In the genomic region with DNA sequence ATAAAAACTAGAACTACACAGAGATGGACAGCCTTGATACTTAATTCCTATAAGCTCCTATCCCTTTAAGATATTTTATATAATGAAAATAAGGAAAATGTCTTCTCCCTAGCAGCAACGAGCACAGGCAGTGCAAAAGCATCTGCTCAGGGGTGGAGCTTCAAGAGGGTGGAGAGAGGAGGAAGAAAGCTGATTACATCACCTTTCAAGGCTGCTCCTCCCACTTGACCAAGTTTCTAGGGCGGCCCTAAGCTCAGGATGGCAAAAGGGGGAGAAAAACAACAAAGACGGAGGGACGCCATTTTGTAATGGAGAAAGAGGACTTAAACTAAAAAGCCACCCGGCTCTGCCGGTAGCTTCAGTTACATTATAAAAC, we compare ENCODE assay signal across 8 cellular contexts. TPM values are rescaled to one million over a fixed set of nuclear protein-coding genes. Genes with fewer than 3 reads are reported as not detected.
A peak's percentile ranks its signal among the peaks of the same experiment; 100 is the strongest.
DNase-seq lines count a peak whose midpoint lies in the region; ATAC-seq and TF ChIP-seq lines count a peak whose summit lies in the region.

No MANE protein-coding gene starts in this region.

- H3K4me1 ChIP-seq in hepatocyte (ENCODE audit: insufficient read depth), result peaks cover 18% of the 10 kb centered on the region
- H3K4me1 ChIP-seq in rectal smooth muscle tissue (ENCODE audit: control insufficient read depth, insufficient read depth, low read length), result peaks cover 35% of the 10 kb centered on the region
- H3K4me1 ChIP-seq in aorta (ENCODE audit: control insufficient read depth in 1 of 2, insufficient read depth in 2 of 2, low read length in 2 of 2), result peaks cover 2 to 3% of the 10 kb centered on the region in 2 donors

- peak overlapping the region; percentile 70 for H3K9ac ChIP-seq in rectal smooth muscle tissue (ENCODE audit: low read length)

- peak overlapping the region; percentile 90 for H3K4me2 ChIP-seq in hepatocyte

- H3K9me2 ChIP-seq in hepatocyte (replicated peaks; ENCODE audit: insufficient read depth), result no peaks in the 10 kb centered on the region

- H4K20me1 ChIP-seq in hepatocyte (ENCODE audit: insufficient read depth, poor library complexity, severe bottlenecking), result peaks cover 22% of the 10 kb centered on the region

- intact Hi-C loops in aorta (cut with DNase I), result loop anchor here (5.0 kb wide), 4 partner anchors 43 to 127 kb away; partner anchors contain the start of genes ABCF1 (in 2 of the 2), DHX16 (in 1 of the 2), FLOT1 (in 1 of the 2) and GNL1 (in 1 of the 2)

- CTCF ChIA-PET in GM10248 (lab: Yijun Ruan, JAX), result interaction anchor here (0.9 to 4.5 kb wide), 4 partner anchors 16 to 108 kb away, joined by 3 to 56 read pairs (median 4); no protein-coding TSS in a partner anchor

- ATAC-seq in HG02885 (IDR thresholded peaks at IDR 0.05; ENCODE audit: poor library complexity, unreplicated experiment), result peak; percentile 48
- peak; percentile 87 for ATAC-seq in aorta (ENCODE audit: low FRiP score)

- H3K4me3 ChIP-seq in astrocyte of the spinal cord (ENCODE audit: low read depth, low read length) (peak overlapping the region; percentile 96), hepatocyte (peak overlapping the region; percentile 81), rectal smooth muscle tissue (ENCODE audit: low read length) (peak overlapping the region; percentile 80), aorta (ENCODE audit: low read length in 2 of 2) (peak overlapping the region; percentile 97 to 100)

- H3K36me3 ChIP-seq in hepatocyte (replicated peaks; ENCODE audit: insufficient read depth, low read depth), result peaks cover 6% of the 10 kb centered on the region
- peaks cover 18% of the 10 kb centered on the region for H3K36me3 ChIP-seq in rectal smooth muscle tissue (ENCODE audit: control insufficient read depth, insufficient read depth, low read length)
- peaks cover 0 to 3% of the 10 kb centered on the region in 2 donors for H3K36me3 ChIP-seq in aorta (ENCODE audit: control insufficient read depth in 1 of 2, insufficient read depth in 2 of 2, low read length in 1 of 2)

- in situ Hi-C loops in astrocyte of the spinal cord (cut with HindIII; ENCODE audit: low sequenced_read_pairs), result no loop called here

- H3K27me3 ChIP-seq in hepatocyte (no peaks in the 10 kb centered on the region), rectal smooth muscle tissue (ENCODE audit: control insufficient read depth, insufficient read depth, low read length) (no peaks in the 10 kb centered on the region), aorta (ENCODE audit: control insufficient read depth in 1 of 2, insufficient read depth in 2 of 2, low read length in 1 of 2) (peaks cover 0 to 2% of the 10 kb centered on the region in 2 donors)

- TF ChIP-seq CTCF in GM10248 (IDR thresholded peaks at IDR 0.05; ENCODE audit: control extremely low read depth, extremely low read depth, low read depth, missing control alignments), result no peak
- no peak for TF ChIP-seq CTCF in astrocyte of the spinal cord (IDR thresholded peaks at IDR 0.05; ENCODE audit: low read depth, low read length)
- TF ChIP-seq CTCF in hepatocyte (IDR thresholded peaks at IDR 0.05; ENCODE audit: poor library complexity), result no peak

- POLR2A ChIA-PET in GM10248 (lab: Yijun Ruan, JAX), result interaction anchor here (0.5 to 4.8 kb wide), 39 partner anchors 10 to 1990 kb away, joined by 3 to 72 read pairs (median 7); partner anchors contain the start of genes ABCF1, C6orf136, MDC1 and PRR3

- H3K9me3 ChIP-seq in hepatocyte (ENCODE audit: low read depth), result no peaks in the 10 kb centered on the region
- H3K9me3 ChIP-seq in aorta (ENCODE audit: control insufficient read depth, low read length), result no peaks in the 10 kb centered on the region

- H3K27ac ChIP-seq in hepatocyte (peak overlapping the region; percentile 98), rectal smooth muscle tissue (ENCODE audit: low read depth, low read length) (peak overlapping the region; percentile 96), aorta (ENCODE audit: low read depth in 1 of 2, low read length in 2 of 2) (peak overlapping the region in 1 of 2 donors; percentile 91)

- no peak overlapping the region for H2AFZ ChIP-seq in hepatocyte

- peaks cover 41% of the 10 kb centered on the region for H3K79me2 ChIP-seq in hepatocyte

- under 1% methylated on average over 6 of the region's 6 CpGs for WGBS in hepatocyte (ENCODE audit: low lambda C conversion rate, missing lambda C conversion rate)
- 0% methylated on average over 6 of the region's 6 CpGs for WGBS in aorta, 2 donors

- DNase-seq in GM10248 (ENCODE audit: extremely low spot score), result peak; percentile 79
- DNase-seq in NCI-H2081 (lab: John Stamatoyannopoulos, UW), result peak; percentile 96 to 97
- peak; percentile 69 for DNase-seq in T1000 (lab: John Stamatoyannopoulos, UW)
- DNase-seq in astrocyte of the spinal cord (ENCODE audit: low read depth, low spot score), result peak; percentile 99
- DNase-seq in hepatocyte (ENCODE audit: low spot score), result peak; percentile 96
- DNase-seq in aorta, result peak; percentile 81 to 91

RNA-seq across cellular contexts. Expression of gene PPP1R10, which starts 2.2 kb away (rescaled TPM):
- total RNA-seq in hepatocyte, result 34.5 and 36.2 TPM in 2 replicates
- polyA plus RNA-seq in hepatocyte, result 38.2 and 38.6 TPM in 2 replicates
- total RNA-seq in aorta, result 10 to 100 TPM; 69.9 to 83.8 TPM
- polyA plus RNA-seq in aorta, result 10 to 100 TPM in 1 of 2 donors, 1 to 10 TPM in 1; 8.6 to 13.2 TPM

RNA-seq across cellular contexts. Expression of gene MRPS18B, which starts 2.8 kb away (rescaled TPM):
- total RNA-seq in hepatocyte, result 38.7 and 40.1 TPM in 2 replicates
- polyA plus RNA-seq in hepatocyte, result 59.4 and 60.9 TPM in 2 replicates
- 10 to 100 TPM; 26.6 to 29.8 TPM for total RNA-seq in aorta
- 10 to 100 TPM; 38.2 to 45.6 TPM for polyA plus RNA-seq in aorta

RNA-seq across cellular contexts. Expression of gene ATAT1, which starts 11.8 kb away (rescaled TPM):
- 6.9 and 7.0 TPM in 2 replicates for total RNA-seq in hepatocyte
- polyA plus RNA-seq in hepatocyte, result 18.3 and 19.7 TPM in 2 replicates
- 10 to 100 TPM in 1 of 2 donors, 1 to 10 TPM in 1; 5.8 to 12.9 TPM for total RNA-seq in aorta
- 1 to 10 TPM; 6.4 to 7.7 TPM for polyA plus RNA-seq in aorta

RNA-seq across cellular contexts. Expression of gene C6orf136, which starts 32.1 kb away (rescaled TPM):
- total RNA-seq in hepatocyte (8.7 and 21.3 TPM in 2 replicates), aorta (10 to 100 TPM in 1 of 2 donors, 1 to 10 TPM in 1; 9.7 to 19.9 TPM)
- polyA plus RNA-seq in hepatocyte (16.9 and 28.0 TPM in 2 replicates), aorta (10 to 100 TPM; 18.8 to 21.0 TPM)

RNA-seq across cellular contexts. Expression of gene ABCF1, which starts 43.6 kb away (rescaled TPM):
- total RNA-seq in hepatocyte (36.5 and 44.1 TPM in 2 replicates), aorta (10 to 100 TPM; 35.4 to 41.2 TPM)
- polyA plus RNA-seq in hepatocyte (62.0 and 71.3 TPM in 2 replicates), aorta (10 to 100 TPM; 20.6 to 22.3 TPM)
